9 cellular contexts compared by ENCODE assay signal in genomic region chr3:103440539-103441113, GRCh38.
DNase-seq lines count a peak whose midpoint lies in the region; ATAC-seq and TF ChIP-seq lines count a peak whose summit lies in the region.
"Had no signal": no experiment of that assay in that cellular context is flagged by ENCODE, and none has a peak within 500 bp of the region (broad histone marks: within the 10 kb centered on the region; RNA-seq: fewer than 3 reads in every experiment).

No MANE protein-coding gene starts in this region.

- H3K27ac Mint-ChIP-seq in GM23338: no peak overlapping the region
- H3K27ac Mint-ChIP-seq: activated B cell treated with CpG ODN at 0.5 μM for 24 hours had no signal

- no peak overlapping the region for H3K4me2 ChIP-seq in GM23338

- H3K27me3 Mint-ChIP-seq in GM23338 (ENCODE audit: insufficient read depth, low read depth, poor library complexity): peaks cover 2% of the 10 kb centered on the region
- H3K27me3 Mint-ChIP-seq: activated B cell treated with CpG ODN at 0.5 μM for 24 hours had no signal

- H3F3A ChIP-seq in GM23338 (replicated peaks; ENCODE audit: low read depth): no peaks in the 10 kb centered on the region

- no peaks in the 10 kb centered on the region for H3K9me2 ChIP-seq in GM23338 (ENCODE audit: insufficient read depth)

- 0 out of 2 replicates have a peak, but pooled peaks cover 2% of the 10 kb centered on the region for H3K4me1 ChIP-seq in GM23338 (ENCODE audit: insufficient read depth)

- no peak overlapping the region for H3K27ac ChIP-seq in GM23338 (ENCODE audit: low read depth)

- TF ChIP-seq CTCF in GM13976 (IDR thresholded peaks at IDR 0.05; ENCODE audit: borderline replicate concordance, control extremely low read depth, extremely low read depth, insufficient read depth, missing control alignments): no peak
- TF ChIP-seq CTCF in GM23338 (conservative IDR thresholded peaks at IDR 0.05; ENCODE audit: low read depth in 2 of 2): peak in 1 of 2 experiments; percentile 64; a peak in 3 of 4 replicates

- intact Hi-C loops in posterior vena cava (cut with DNase I): no loop called here

- H2AFZ ChIP-seq in GM23338: no peak overlapping the region

- DNase-seq in GM13976 (ENCODE audit: low spot score) (peak; percentile 7), GM23338 (ENCODE audit: low spot score) (peak; percentile 28), LHCN-M2 (ENCODE audit: low read depth) (peak; percentile 1), iPS DF 4.7 (ENCODE audit: extremely low read depth, low spot score) (peak; percentile 11), posterior vena cava (ENCODE audit: low spot score) (no peak), DMS114 treated with DMSO at 0.1 percent for 48 hours (lab: John Stamatoyannopoulos, UW; ENCODE audit: unreplicated experiment) (no peak), activated gamma-delta T cell treated with Interleukin-2 at 50 U/mL for 16 hours (no peak), GDM1 (lab: John Stamatoyannopoulos, UW) (no peak)
- DNase-seq: activated B cell treated with CpG ODN at 0.5 μM for 24 hours had no signal

- no peaks in the 10 kb centered on the region for H3K79me2 ChIP-seq in GM23338 (replicated peaks; ENCODE audit: insufficient read depth)

- H3K4me3 Mint-ChIP-seq in GM23338: no peak overlapping the region
- H3K4me3 Mint-ChIP-seq: activated B cell treated with CpG ODN at 0.5 μM for 24 hours had no signal

- H3K4me3 ChIP-seq in GM23338: no peak overlapping the region

- peak; percentile 36; the same call in 2 of the 3 replicates for ATAC-seq in GM23338

- in situ Hi-C loops in GM13976 (cut with MboI; ENCODE audit: low sequenced_read_pairs, unreplicated experiment): no loop called here

- peaks cover 2% of the 10 kb centered on the region; the same call in 2 of the 3 replicates for H3K4me1 Mint-ChIP-seq in GM23338
- H3K4me1 Mint-ChIP-seq: activated B cell treated with CpG ODN at 0.5 μM for 24 hours had no signal

- H3K9me3 Mint-ChIP-seq in GM23338: peaks cover 27% of the 10 kb centered on the region
- H3K9me3 Mint-ChIP-seq: activated B cell treated with CpG ODN at 0.5 μM for 24 hours had no signal

- no peaks in the 10 kb centered on the region for H4K20me1 ChIP-seq in GM23338 (replicated peaks; ENCODE audit: insufficient read depth)

- no peaks in the 10 kb centered on the region for H3K27me3 ChIP-seq in GM23338 (ENCODE audit: insufficient read depth)

- H3K36me3 ChIP-seq in GM23338 (ENCODE audit: insufficient read depth): no peaks in the 10 kb centered on the region

- H3K36me3 Mint-ChIP-seq in GM23338 (ENCODE audit: low read depth): peaks cover 16% of the 10 kb centered on the region

TF ChIP-seq in GM23338, 12 proteins besides CTCF, POLR2A, EP300 and RAD21:
- TF ChIP-seq, protein P1, sequence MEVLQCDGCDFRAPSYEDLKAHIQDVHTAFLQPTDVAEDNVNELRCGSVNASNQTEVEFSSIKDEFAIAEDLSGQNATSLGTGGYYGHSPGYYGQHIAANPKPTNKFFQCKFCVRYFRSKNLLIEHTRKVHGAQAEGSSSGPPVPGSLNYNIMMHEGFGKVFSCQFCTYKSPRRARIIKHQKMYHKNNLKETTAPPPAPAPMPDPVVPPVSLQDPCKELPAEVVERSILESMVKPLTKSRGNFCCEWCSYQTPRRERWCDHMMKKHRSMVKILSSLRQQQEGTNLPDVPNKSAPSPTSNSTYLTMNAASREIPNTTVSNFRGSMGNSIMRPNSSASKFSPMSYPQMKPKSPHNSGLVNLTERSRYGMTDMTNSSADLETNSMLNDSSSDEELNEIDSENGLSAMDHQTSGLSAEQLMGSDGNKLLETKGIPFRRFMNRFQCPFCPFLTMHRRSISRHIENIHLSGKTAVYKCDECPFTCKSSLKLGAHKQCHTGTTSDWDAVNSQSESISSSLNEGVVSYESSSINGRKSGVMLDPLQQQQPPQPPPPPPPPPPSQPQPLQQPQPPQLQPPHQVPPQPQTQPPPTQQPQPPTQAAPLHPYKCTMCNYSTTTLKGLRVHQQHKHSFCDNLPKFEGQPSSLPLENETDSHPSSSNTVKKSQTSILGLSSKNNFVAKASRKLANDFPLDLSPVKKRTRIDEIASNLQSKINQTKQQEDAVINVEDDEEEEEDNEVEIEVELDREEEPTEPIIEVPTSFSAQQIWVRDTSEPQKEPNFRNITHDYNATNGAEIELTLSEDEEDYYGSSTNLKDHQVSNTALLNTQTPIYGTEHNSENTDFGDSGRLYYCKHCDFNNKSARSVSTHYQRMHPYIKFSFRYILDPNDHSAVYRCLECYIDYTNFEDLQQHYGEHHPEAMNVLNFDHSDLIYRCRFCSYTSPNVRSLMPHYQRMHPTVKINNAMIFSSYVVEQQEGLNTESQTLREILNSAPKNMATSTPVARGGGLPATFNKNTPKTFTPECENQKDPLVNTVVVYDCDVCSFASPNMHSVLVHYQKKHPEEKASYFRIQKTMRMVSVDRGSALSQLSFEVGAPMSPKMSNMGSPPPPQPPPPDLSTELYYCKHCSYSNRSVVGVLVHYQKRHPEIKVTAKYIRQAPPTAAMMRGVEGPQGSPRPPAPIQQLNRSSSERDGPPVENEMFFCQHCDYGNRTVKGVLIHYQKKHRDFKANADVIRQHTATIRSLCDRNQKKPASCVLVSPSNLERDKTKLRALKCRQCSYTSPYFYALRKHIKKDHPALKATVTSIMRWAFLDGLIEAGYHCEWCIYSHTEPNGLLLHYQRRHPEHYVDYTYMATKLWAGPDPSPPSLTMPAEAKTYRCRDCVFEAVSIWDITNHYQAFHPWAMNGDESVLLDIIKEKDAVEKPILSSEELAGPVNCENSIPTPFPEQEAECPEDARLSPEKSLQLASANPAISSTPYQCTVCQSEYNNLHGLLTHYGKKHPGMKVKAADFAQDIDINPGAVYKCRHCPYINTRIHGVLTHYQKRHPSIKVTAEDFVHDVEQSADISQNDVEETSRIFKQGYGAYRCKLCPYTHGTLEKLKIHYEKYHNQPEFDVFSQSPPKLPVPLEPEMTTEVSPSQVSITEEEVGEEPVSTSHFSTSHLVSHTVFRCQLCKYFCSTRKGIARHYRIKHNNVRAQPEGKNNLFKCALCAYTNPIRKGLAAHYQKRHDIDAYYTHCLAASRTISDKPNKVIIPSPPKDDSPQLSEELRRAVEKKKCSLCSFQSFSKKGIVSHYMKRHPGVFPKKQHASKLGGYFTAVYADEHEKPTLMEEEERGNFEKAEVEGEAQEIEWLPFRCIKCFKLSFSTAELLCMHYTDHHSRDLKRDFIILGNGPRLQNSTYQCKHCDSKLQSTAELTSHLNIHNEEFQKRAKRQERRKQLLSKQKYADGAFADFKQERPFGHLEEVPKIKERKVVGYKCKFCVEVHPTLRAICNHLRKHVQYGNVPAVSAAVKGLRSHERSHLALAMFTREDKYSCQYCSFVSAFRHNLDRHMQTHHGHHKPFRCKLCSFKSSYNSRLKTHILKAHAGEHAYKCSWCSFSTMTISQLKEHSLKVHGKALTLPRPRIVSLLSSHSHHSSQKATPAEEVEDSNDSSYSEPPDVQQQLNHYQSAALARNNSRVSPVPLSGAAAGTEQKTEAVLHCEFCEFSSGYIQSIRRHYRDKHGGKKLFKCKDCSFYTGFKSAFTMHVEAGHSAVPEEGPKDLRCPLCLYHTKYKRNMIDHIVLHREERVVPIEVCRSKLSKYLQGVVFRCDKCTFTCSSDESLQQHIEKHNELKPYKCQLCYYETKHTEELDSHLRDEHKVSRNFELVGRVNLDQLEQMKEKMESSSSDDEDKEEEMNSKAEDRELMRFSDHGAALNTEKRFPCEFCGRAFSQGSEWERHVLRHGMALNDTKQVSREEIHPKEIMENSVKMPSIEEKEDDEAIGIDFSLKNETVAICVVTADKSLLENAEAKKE (CRISPR knock-in tag; IDR thresholded peaks at IDR 0.05): no peak
- TF ChIP-seq ETS1 (IDR thresholded peaks at IDR 0.05) (no peak), EZH2 (IDR thresholded peaks at IDR 0.05; ENCODE audit: low read depth, unreplicated experiment) (no peak), JUNB (IDR thresholded peaks at IDR 0.05; ENCODE audit: unreplicated experiment) (no peak), ZNF114 (CRISPR knock-in tag; IDR thresholded peaks at IDR 0.05) (no peak)
- TF ChIP-seq, protein P2, sequence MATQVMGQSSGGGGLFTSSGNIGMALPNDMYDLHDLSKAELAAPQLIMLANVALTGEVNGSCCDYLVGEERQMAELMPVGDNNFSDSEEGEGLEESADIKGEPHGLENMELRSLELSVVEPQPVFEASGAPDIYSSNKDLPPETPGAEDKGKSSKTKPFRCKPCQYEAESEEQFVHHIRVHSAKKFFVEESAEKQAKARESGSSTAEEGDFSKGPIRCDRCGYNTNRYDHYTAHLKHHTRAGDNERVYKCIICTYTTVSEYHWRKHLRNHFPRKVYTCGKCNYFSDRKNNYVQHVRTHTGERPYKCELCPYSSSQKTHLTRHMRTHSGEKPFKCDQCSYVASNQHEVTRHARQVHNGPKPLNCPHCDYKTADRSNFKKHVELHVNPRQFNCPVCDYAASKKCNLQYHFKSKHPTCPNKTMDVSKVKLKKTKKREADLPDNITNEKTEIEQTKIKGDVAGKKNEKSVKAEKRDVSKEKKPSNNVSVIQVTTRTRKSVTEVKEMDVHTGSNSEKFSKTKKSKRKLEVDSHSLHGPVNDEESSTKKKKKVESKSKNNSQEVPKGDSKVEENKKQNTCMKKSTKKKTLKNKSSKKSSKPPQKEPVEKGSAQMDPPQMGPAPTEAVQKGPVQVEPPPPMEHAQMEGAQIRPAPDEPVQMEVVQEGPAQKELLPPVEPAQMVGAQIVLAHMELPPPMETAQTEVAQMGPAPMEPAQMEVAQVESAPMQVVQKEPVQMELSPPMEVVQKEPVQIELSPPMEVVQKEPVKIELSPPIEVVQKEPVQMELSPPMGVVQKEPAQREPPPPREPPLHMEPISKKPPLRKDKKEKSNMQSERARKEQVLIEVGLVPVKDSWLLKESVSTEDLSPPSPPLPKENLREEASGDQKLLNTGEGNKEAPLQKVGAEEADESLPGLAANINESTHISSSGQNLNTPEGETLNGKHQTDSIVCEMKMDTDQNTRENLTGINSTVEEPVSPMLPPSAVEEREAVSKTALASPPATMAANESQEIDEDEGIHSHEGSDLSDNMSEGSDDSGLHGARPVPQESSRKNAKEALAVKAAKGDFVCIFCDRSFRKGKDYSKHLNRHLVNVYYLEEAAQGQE (IDR thresholded peaks at IDR 0.05; ENCODE audit: unreplicated experiment): no peak

Comparison
In these comparisons a context has a peak if more than half of its experiments do, and no peak if none do; other contexts are left out.
1. DNase-seq: peak in GM13976 (single experiment), GM23338 (single experiment), LHCN-M2 (single experiment) and iPS DF 4.7 (single experiment); none in posterior vena cava (single experiment), DMS114 treated with DMSO at 0.1 percent for 48 hours (single experiment), activated gamma-delta T cell treated with Interleukin-2 at 50 U/mL for 16 hours (single experiment) and GDM1 (single experiment).